Comparison of ENCODE assay signal across 12 cellular contexts in genomic region chr2:216211141-216211540, GRCh38.
A peak's percentile ranks its signal among the peaks of the same experiment; 100 is the strongest.
DNase-seq lines count a peak whose midpoint lies in the region; ATAC-seq and TF ChIP-seq lines count a peak whose summit lies in the region.
"Had no signal": no experiment of that assay in that cellular context is flagged by ENCODE, and none has a peak within 500 bp of the region (broad histone marks: within the 10 kb centered on the region; RNA-seq: fewer than 3 reads in every experiment).

No MANE protein-coding gene starts in this region.

- RAD21 ChIA-PET in HCT116 (lab: Charles Lee; ENCODE audit: low non-redundant PET in 1 of 2, low total read pairs in 2 of 2, uncharacterized antibody in 2 of 2, unreplicated experiment in 2 of 2): no interaction called here

- no peak overlapping the region for H2AFZ ChIP-seq in HCT116 (ENCODE audit: low read depth, low read length, poor library complexity, severe bottlenecking)

- H3K4me1 ChIP-seq in HCT116 (ENCODE audit: control insufficient read depth in 1 of 2, insufficient read depth in 2 of 2, low read length in 2 of 2): peaks cover 0 to 7% of the 10 kb centered on the region in 2 experiments; a peak in 1 of 4 replicates

- peak; percentile 21 for DNase-seq in AG08395 (ENCODE audit: low spot score)
- no peak for DNase-seq in HCT116 (ENCODE audit: low read depth, low spot score)
- no peak for DNase-seq in WERI-Rb-1
- peak; percentile 20 for DNase-seq in kidney glomerular epithelial cell (lab: John Stamatoyannopoulos, UW)
- DNase-seq in stimulated activated CD4-positive, alpha-beta T cell treated with anti-CD3 and anti-CD28 coated beads, Interleukin-4, amount 100 ng/mL, for 1 hour: no peak
- no peak for DNase-seq in NOMO-1 treated with dmso at 0.1 percent for 144 hours (lab: John Stamatoyannopoulos, UW; ENCODE audit: unreplicated experiment)
- DNase-seq: NCI-H510A, retina, T1000 had no signal

- no TSS peak for BruUV-seq in HCT116 (replicated peaks; lab: Mats Ljungman, UMichigan)

- no peak overlapping the region for H3K4me3 ChIP-seq in HCT116 (replicated peaks in 1 of 2; ENCODE audit: low read depth in 1 of 2, low read length in 2 of 2)
- H3K4me3 ChIP-seq in WERI-Rb-1 (ENCODE audit: low read depth, low read length): no peak overlapping the region

- no peaks in the 10 kb centered on the region for H3K9me2 ChIP-seq in HCT116 (ENCODE audit: insufficient read depth)

- no peak overlapping the region for H3K27ac ChIP-seq in HCT116 (ENCODE audit: low read depth, low read length)
- peak overlapping the region; percentile 82 for H3K27ac ChIP-seq in WERI-Rb-1
- H3K27ac ChIP-seq: foreskin keratinocyte had no signal

- no peak overlapping the region for H3K4me2 ChIP-seq in HCT116 (ENCODE audit: low read length)

- no peak overlapping the region for H3K9ac ChIP-seq in HCT116 (ENCODE audit: low read length)

- H3K36me3 ChIP-seq in HCT116 (ENCODE audit: control insufficient read depth in 1 of 2, insufficient read depth in 2 of 2, low read length in 2 of 2) (peaks cover 16 to 25% of the 10 kb centered on the region in 2 experiments), WERI-Rb-1 (peaks cover 51% of the 10 kb centered on the region)

- H3K27me3 ChIP-seq in HCT116 (ENCODE audit: insufficient read depth, low read length) (no peaks in the 10 kb centered on the region), WERI-Rb-1 (ENCODE audit: insufficient read depth, low read depth, severe bottlenecking) (no peaks in the 10 kb centered on the region)
- H3K27me3 ChIP-seq: foreskin keratinocyte had no signal

- no peak for TF ChIP-seq POLR2A in HCT116 (IDR thresholded peaks at IDR 0.05; ENCODE audit: borderline replicate concordance, extremely low read depth, insufficient read depth, insufficient read length)

- ATAC-seq in HCT116 (0 out of 2 replicates have a peak, but pooled peaks have one; percentile 4), HG02623 (IDR thresholded peaks at IDR 0.05; ENCODE audit: unreplicated experiment) (no peak), GM18909 (IDR thresholded peaks at IDR 0.05; ENCODE audit: poor library complexity, unreplicated experiment) (no peak)
- ATAC-seq: foreskin keratinocyte had no signal

- TF ChIP-seq CTCF in HCT116 (IDR thresholded peaks at IDR 0.05 in 2 of 3, conservative IDR thresholded peaks at IDR 0.05 in 1 of 3; ENCODE audit: borderline replicate concordance in 1 of 3, insufficient read depth in 1 of 3, low read depth in 2 of 3, low read length in 2 of 3) (no peak), WERI-Rb-1 (IDR thresholded peaks at IDR 0.05; ENCODE audit: low read depth, low read length) (no peak)

- no peaks in the 10 kb centered on the region for H4K20me1 ChIP-seq in HCT116 (ENCODE audit: insufficient read depth)

- no peaks in the 10 kb centered on the region for H3K9me3 ChIP-seq in HCT116 (ENCODE audit: control insufficient read depth in 1 of 2, insufficient read depth in 1 of 2, low read depth in 1 of 2, low read length in 2 of 2)
- no peaks in the 10 kb centered on the region for H3K9me3 ChIP-seq in WERI-Rb-1 (ENCODE audit: severe bottlenecking)

- no peak for TF ChIP-seq RAD21 in HCT116 (IDR thresholded peaks at IDR 0.05; ENCODE audit: low read depth)

- POLR2A ChIA-PET in HCT116 (lab: Charles Lee): no interaction called here

- CTCF ChIA-PET in HCT116 (lab: Charles Lee): no interaction called here

- no peaks in the 10 kb centered on the region for H3K79me2 ChIP-seq in HCT116 (ENCODE audit: insufficient read depth, low read length)

- intact Hi-C loops in HCT116 (cut with micrococcal nuclease): no loop called here

TF ChIP-seq in HCT116, 20 proteins besides CTCF, POLR2A, EP300 and RAD21:
- TF ChIP-seq CEBPB (IDR thresholded peaks at IDR 0.05; ENCODE audit: low read depth): no peak
- TF ChIP-seq FOSL1 (IDR thresholded peaks at IDR 0.05; ENCODE audit: low read depth): no peak
- TF ChIP-seq CBX3 (IDR thresholded peaks at IDR 0.05; ENCODE audit: low read depth): no peak
- TF ChIP-seq YY1 (IDR thresholded peaks at IDR 0.05; ENCODE audit: extremely low read depth, insufficient replicate concordance, low read depth, low read length): no peak
- TF ChIP-seq ZBTB33 (IDR thresholded peaks at IDR 0.05; ENCODE audit: extremely low read depth, insufficient replicate concordance, low read length): no peak
- TF ChIP-seq ATF3 (IDR thresholded peaks at IDR 0.05): no peak
- no peak for TF ChIP-seq TCF7L2 (IDR thresholded peaks at IDR 0.05; ENCODE audit: borderline replicate concordance, extremely low read depth, insufficient read depth, insufficient read length)
- no peak for TF ChIP-seq SP1 (IDR thresholded peaks at IDR 0.05; ENCODE audit: low read depth)
- no peak for TF ChIP-seq EGR1 (IDR thresholded peaks at IDR 0.05; ENCODE audit: low read depth)
- TF ChIP-seq ZNF274 (IDR thresholded peaks at IDR 0.05; ENCODE audit: low read depth, low read length): no peak
- no peak for TF ChIP-seq REST (IDR thresholded peaks at IDR 0.05; ENCODE audit: low read depth)

Comparison
In these comparisons a context has a peak if more than half of its experiments do, and no peak if none do; other contexts are left out.
1. DNase-seq: peak in AG08395 (single experiment) and kidney glomerular epithelial cell (single experiment); none in HCT116 (single experiment), WERI-Rb-1 (single experiment), stimulated activated CD4-positive, alpha-beta T cell treated with anti-CD3 and anti-CD28 coated beads, Interleukin-4, amount 100 ng/mL, for 1 hour (single experiment) and NOMO-1 treated with dmso at 0.1 percent for 144 hours (single experiment).